In the genomic region with DNA sequence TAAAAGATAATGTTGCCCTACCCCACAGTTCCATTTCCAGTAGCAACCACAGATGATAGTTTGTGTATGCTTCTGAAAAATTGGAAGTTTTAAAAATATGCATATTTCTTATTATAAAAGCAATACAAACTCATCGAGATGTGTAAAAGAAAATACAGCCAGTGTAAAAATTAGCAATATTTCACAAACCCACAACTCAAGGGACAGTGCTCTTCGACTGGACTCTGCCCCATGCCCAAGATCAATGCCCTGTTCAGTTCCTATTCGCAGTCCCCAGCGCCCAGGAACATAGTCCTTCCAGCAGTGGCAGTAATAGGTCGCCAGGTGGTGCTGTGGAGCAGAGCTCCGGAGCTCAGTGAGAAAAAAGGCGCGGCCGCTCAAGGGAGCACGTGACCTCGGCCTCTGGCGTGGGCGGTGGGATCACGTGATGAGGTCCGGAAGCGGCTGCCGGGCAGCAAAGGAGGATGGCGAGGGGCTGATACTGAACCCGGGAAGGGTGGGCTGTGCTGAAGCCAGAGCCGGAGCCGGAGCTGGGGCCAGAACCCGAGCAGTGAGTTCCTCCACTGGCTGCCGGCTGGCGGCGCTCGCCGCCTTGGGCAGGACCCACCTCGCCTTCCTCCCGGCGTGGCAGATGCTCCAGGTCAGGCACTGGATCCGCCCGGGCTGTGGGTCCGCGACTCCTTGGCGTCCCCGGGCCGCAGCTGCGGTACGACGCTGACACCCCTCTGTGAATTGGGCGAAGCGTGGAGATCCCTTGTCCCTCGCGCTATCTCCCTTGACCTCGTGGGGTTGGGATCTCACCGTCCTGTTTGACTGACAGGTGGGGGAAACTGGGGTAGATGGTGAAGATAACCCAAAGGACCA, we compare ENCODE assay signal across 8 cellular contexts. TPM values are rescaled to one million over a fixed set of nuclear protein-coding genes. Genes with fewer than 3 reads are reported as not detected.
DNase-seq lines count a peak whose midpoint lies in the region; ATAC-seq and TF ChIP-seq lines count a peak whose summit lies in the region.

A gene (plus strand): TSS at position 430 of the 864 bp plus-strand sequence. CDS start 11,190 bp downstream, outside the sequence.

- H3K9me3 Mint-ChIP-seq in activated CD8-positive, alpha-beta T cell treated with anti-CD3 and anti-CD28 coated beads for 36 hours = no peaks in the 10 kb centered on the region

- DNase-seq in CMK (ENCODE audit: low read depth) (peak; percentile 88), HK-2 (ENCODE audit: unreplicated experiment) (peak; percentile 91), NCI-H82 (lab: John Stamatoyannopoulos, UW) (peak; percentile 94), lung (ENCODE audit: low spot score) (peak; percentile 95)
- peak; percentile 98 for DNase-seq in activated CD8-positive, alpha-beta T cell treated with anti-CD3 and anti-CD28 coated beads for 36 hours
- peak; percentile 86 for DNase-seq in effector CD4-positive, alpha-beta T cell
- DNase-seq in stimulated activated CD4-positive, alpha-beta T cell treated with anti-CD3 and anti-CD28 coated beads, TNF-alpha, amount 100 ng/mL, for 4 hours (ENCODE audit: low read depth in 3 of 3) = peak; percentile 90 to 96 (median 93)

- H3K36me3 Mint-ChIP-seq in activated CD8-positive, alpha-beta T cell treated with anti-CD3 and anti-CD28 coated beads for 36 hours (ENCODE audit: low read depth) = no peaks in the 10 kb centered on the region

- ATAC-seq in GM19452 (IDR thresholded peaks at IDR 0.05; ENCODE audit: unreplicated experiment) = peak; percentile 85
- peak; percentile 98 for ATAC-seq in activated CD8-positive, alpha-beta T cell treated with anti-CD3 and anti-CD28 coated beads for 36 hours
- ATAC-seq in lung (ENCODE audit: insufficient read depth, low FRiP score) = peak; percentile 97

- CTCF ChIA-PET in activated CD8-positive, alpha-beta T cell treated with anti-CD3 and anti-CD28 coated beads for 36 hours (lab: Charles Lee) = interaction anchor here (0.6 to 4.2 kb wide), 20 partner anchors 9 to 332 kb away, joined by 3 to 34 read pairs (median 5); a partner anchor contains a TSS

- POLR2A ChIA-PET in activated CD8-positive, alpha-beta T cell treated with anti-CD3 and anti-CD28 coated beads for 36 hours (lab: Charles Lee) = interaction anchor here (1.6 kb wide), 1 partner anchor 324 kb away, joined by 6 read pairs; a partner anchor contains a TSS

- peak within 1 kb of the TSS; percentile 87 for H3K27ac Mint-ChIP-seq in activated CD8-positive, alpha-beta T cell treated with anti-CD3 and anti-CD28 coated beads for 36 hours

- peaks cover 10% of the 10 kb centered on the region for H3K27me3 Mint-ChIP-seq in activated CD8-positive, alpha-beta T cell treated with anti-CD3 and anti-CD28 coated beads for 36 hours

- peaks cover 26% of the 10 kb centered on the region for H3K4me1 Mint-ChIP-seq in activated CD8-positive, alpha-beta T cell treated with anti-CD3 and anti-CD28 coated beads for 36 hours (ENCODE audit: low read depth)

- no peaks in the 10 kb centered on the region for H3K27me3 ChIP-seq in lung (ENCODE audit: control insufficient read depth, insufficient read depth)

- H3K4me3 Mint-ChIP-seq in activated CD8-positive, alpha-beta T cell treated with anti-CD3 and anti-CD28 coated beads for 36 hours = peak within 1 kb of the TSS; percentile 93

- H3K4me3 ChIP-seq in lung = peak within 1 kb of the TSS; percentile 79

- 0% methylated on average over 39 to 46 of the region's 46 CpGs for WGBS in lung, 2 donors

- peak within 1 kb of the TSS in 1 of 2 donors; percentile 79 for H3K27ac ChIP-seq in lung (ENCODE audit: low read depth in 1 of 2, low read length in 1 of 2)

- peaks cover 0 to 2% of the 10 kb centered on the region in 2 donors for H3K4me1 ChIP-seq in lung (ENCODE audit: control insufficient read depth in 2 of 2, insufficient read depth in 2 of 2, low read length in 2 of 2)

- TF ChIP-seq CTCF in activated CD8-positive, alpha-beta T cell treated with anti-CD3 and anti-CD28 coated beads for 36 hours (IDR thresholded peaks at IDR 0.05) = peak; percentile 90
- peak; percentile 98 for TF ChIP-seq CTCF in lung (IDR thresholded peaks at IDR 0.05; ENCODE audit: control extremely low read depth, extremely low read depth)

- no peaks in the 10 kb centered on the region for H3K9me3 ChIP-seq in lung (ENCODE audit: control insufficient read depth in 2 of 2, insufficient read depth in 1 of 2, low read length in 1 of 2)

- H3K36me3 ChIP-seq in lung (ENCODE audit: control insufficient read depth in 2 of 2, insufficient read depth in 2 of 2, low read length in 2 of 2) = no peaks in the 10 kb centered on the region

- intact Hi-C loops in activated CD8-positive, alpha-beta T cell treated with anti-CD3 and anti-CD28 coated beads for 36 hours (cut with micrococcal nuclease) = loop anchor here (1.0 to 5.0 kb wide), 4 partner anchors 53 to 300 kb away; no protein-coding TSS in a partner anchor

RNA-seq across cellular contexts. Expression of the gene that starts here (rescaled TPM):
- 1 to 10 TPM; 3.5 to 3.7 TPM for total RNA-seq in activated CD8-positive, alpha-beta T cell treated with anti-CD3 and anti-CD28 coated beads for 36 hours
- 10 to 100 TPM in 1 of 2 donors, 1 to 10 TPM in 1; 5.7 to 22.0 TPM for total RNA-seq in lung
- 10 to 100 TPM in 1 of 2 donors, 1 to 10 TPM in 1; 2.0 to 14.1 TPM for polyA plus RNA-seq in lung
